In the genomic region with DNA sequence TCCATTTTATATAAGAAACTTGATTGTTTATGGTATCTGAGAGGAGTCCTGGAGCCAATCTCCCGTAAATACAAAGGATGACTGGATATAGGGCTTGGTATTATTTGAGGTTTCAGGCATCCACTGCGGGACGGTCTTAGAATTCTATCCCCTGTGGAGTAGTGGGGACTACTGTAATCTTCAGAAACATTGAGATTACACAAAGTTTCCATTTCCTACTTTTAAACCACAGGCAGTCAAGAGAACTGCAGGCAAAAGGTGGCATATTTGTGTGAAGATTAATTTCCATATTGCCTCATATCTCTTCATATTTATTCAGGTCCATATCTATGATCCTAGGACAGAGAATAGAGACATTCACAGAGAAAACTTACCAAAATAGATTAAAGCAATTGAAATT, we compare ENCODE assay signal across 17 cellular contexts.
A peak's percentile ranks its signal among the peaks of the same experiment; 100 is the strongest.
DNase-seq lines count a peak whose midpoint lies in the region; ATAC-seq, FAIRE-seq and TF ChIP-seq lines count a peak whose summit lies in the region.
"Had no signal": no experiment of that assay in that cellular context is flagged by ENCODE, and none has a peak within 500 bp of the region (broad histone marks: within the 10 kb centered on the region; RNA-seq: fewer than 3 reads in every experiment).

No MANE protein-coding gene starts in this region.

- intact Hi-C loops in right cardiac atrium (cut with DNase I) = no loop called here
- intact Hi-C loops in kidney (cut with DNase I) = no loop called here
- intact Hi-C loops in sigmoid colon (cut with DNase I) = no loop called here
- intact Hi-C loops in lower leg skin (cut with DNase I; ENCODE audit: low total_unique reads) = no loop called here

- no peak overlapping the region for H3K4me3 ChIP-seq in adipocyte (ENCODE audit: low read length)
- no peak overlapping the region for H3K4me3 ChIP-seq in right cardiac atrium (ENCODE audit: low read length)
- H3K4me3 ChIP-seq in kidney (ENCODE audit: low read length in 2 of 2) = no peak overlapping the region
- no peak overlapping the region for H3K4me3 ChIP-seq in sigmoid colon
- H3K4me3 ChIP-seq in lower leg skin (ENCODE audit: low read depth, poor library complexity, severe bottlenecking) = no peak overlapping the region
- H3K4me3 ChIP-seq: A549, SK-N-MC had no signal

- TF ChIP-seq CTCF in foreskin keratinocyte (conservative IDR thresholded peaks at IDR 0.05) (no peak), kidney (IDR thresholded peaks at IDR 0.05; ENCODE audit: borderline replicate concordance, extremely low read depth, insufficient read depth) (no peak), sigmoid colon (IDR thresholded peaks at IDR 0.05) (no peak), lower leg skin (IDR thresholded peaks at IDR 0.05) (no peak)

- peak; percentile 33 for DNase-seq in M059J (ENCODE audit: low read depth)
- peak; percentile 2 for DNase-seq in adipocyte (ENCODE audit: low read depth)
- DNase-seq in foreskin keratinocyte = no peak
- no peak for DNase-seq in right cardiac atrium
- DNase-seq in kidney = no peak
- DNase-seq in sigmoid colon = no peak
- DNase-seq in lower leg skin (ENCODE audit: low spot score in 2 of 2) = no peak
- DNase-seq: GOT3, Karpas-422, NCI-H1417 treated with DMSO at 0.1 percent for 48 hours, NCI-H2029 treated with DMSO at 0.1 percent for 48 hours, NCI-H526 had no signal

- H3K4me1 ChIP-seq in adipocyte (ENCODE audit: control insufficient read depth, insufficient read depth, low read length) (peaks cover 45% of the 10 kb centered on the region), foreskin keratinocyte (no peaks in the 10 kb centered on the region), right cardiac atrium (ENCODE audit: control insufficient read depth, insufficient read depth, low read length) (no peaks in the 10 kb centered on the region), kidney (ENCODE audit: control insufficient read depth in 1 of 2, insufficient read depth in 1 of 2, low read depth in 1 of 2, low read length in 2 of 2) (no peaks in the 10 kb centered on the region), sigmoid colon (no peaks in the 10 kb centered on the region)
- H3K4me1 ChIP-seq: A549 had no signal

- no peak overlapping the region for H3K27ac ChIP-seq in foreskin keratinocyte
- no peak overlapping the region for H3K27ac ChIP-seq in right cardiac atrium (ENCODE audit: low read length)
- no peak overlapping the region for H3K27ac ChIP-seq in kidney (ENCODE audit: low read depth in 2 of 2, low read length in 2 of 2)
- no peak overlapping the region for H3K27ac ChIP-seq in sigmoid colon
- H3K27ac ChIP-seq: A549, C4-2B, SK-N-MC had no signal

- H3K27me3 ChIP-seq in adipocyte (replicated peaks; ENCODE audit: control insufficient read depth, insufficient read depth, low read length) = no peaks in the 10 kb centered on the region
- no peaks in the 10 kb centered on the region for H3K27me3 ChIP-seq in foreskin keratinocyte
- no peaks in the 10 kb centered on the region for H3K27me3 ChIP-seq in right cardiac atrium (ENCODE audit: control insufficient read depth, insufficient read depth)
- no peaks in the 10 kb centered on the region for H3K27me3 ChIP-seq in sigmoid colon

- TF ChIP-seq EP300 in sigmoid colon (IDR thresholded peaks at IDR 0.05) = no peak

- H3K36me3 ChIP-seq in adipocyte (ENCODE audit: control insufficient read depth, insufficient read depth, low read length, severe bottlenecking) (no peaks in the 10 kb centered on the region), kidney (ENCODE audit: control insufficient read depth in 1 of 2, insufficient read depth in 2 of 2, low read length in 2 of 2) (no peaks in the 10 kb centered on the region), sigmoid colon (no peaks in the 10 kb centered on the region)

- ATAC-seq in GM18868 (IDR thresholded peaks at IDR 0.05; ENCODE audit: unreplicated experiment) (peak; percentile 30), foreskin keratinocyte (peak; percentile 44), right cardiac atrium (no peak)
- ATAC-seq: A549, HepG2 had no signal

- TF ChIP-seq POLR2A in sigmoid colon (IDR thresholded peaks at IDR 0.05) (no peak), lower leg skin (IDR thresholded peaks at IDR 0.05) (no peak)

- 59% methylated on average over 3 of the region's 3 CpGs for WGBS in right cardiac atrium
- 82 to 90% methylated on average over 3 of the region's 3 CpGs for WGBS in sigmoid colon, 2 donors
- 82 to 87% methylated on average over 3 of the region's 3 CpGs for WGBS in lower leg skin, 2 donors

- no peak for FAIRE-seq in kidney (lab: Jason Lieb, UNC)
- FAIRE-seq: A549, HepG2 had no signal

- no peak overlapping the region for H3K9ac ChIP-seq in adipocyte (ENCODE audit: low read length)
- H3K9ac ChIP-seq in kidney (ENCODE audit: low read length in 2 of 2) = no peak overlapping the region

- H3K9me3 ChIP-seq in adipocyte (ENCODE audit: control insufficient read depth, low read length) = no peaks in the 10 kb centered on the region
- H3K9me3 ChIP-seq in right cardiac atrium (ENCODE audit: control insufficient read depth, low read length) = no peaks in the 10 kb centered on the region
- H3K9me3 ChIP-seq in kidney (ENCODE audit: control insufficient read depth in 1 of 2, low read length in 2 of 2) = no peaks in the 10 kb centered on the region
- no peaks in the 10 kb centered on the region for H3K9me3 ChIP-seq in sigmoid colon
- H3K9me3 ChIP-seq: A549 had no signal

Comparison
In these comparisons a context has a peak if more than half of its experiments do, and no peak if none do; other contexts are left out.
1. ATAC-seq: peak in GM18868 (single experiment) and foreskin keratinocyte (single experiment); none in right cardiac atrium (0 of 2).
2. DNase-seq: peak in M059J (single experiment) and adipocyte (single experiment); none in foreskin keratinocyte (0 of 2), right cardiac atrium (0 of 3), kidney (single experiment), sigmoid colon (single experiment) and lower leg skin (0 of 2).